Comparison of ENCODE assay signal across 8 cellular contexts in genomic region chr16:10514369-10515055, GRCh38.
DNase-seq lines count a peak whose midpoint lies in the region; ATAC-seq and TF ChIP-seq lines count a peak whose summit lies in the region.

No MANE protein-coding gene starts in this region.

- no peaks in the 10 kb centered on the region for H3K9me2 ChIP-seq in GM23338 (ENCODE audit: insufficient read depth)

- no peak overlapping the region for H3K4me2 ChIP-seq in GM23338

- H3K27me3 ChIP-seq in BJ (ENCODE audit: control insufficient read depth, insufficient read depth, low read length) (no peaks in the 10 kb centered on the region), GM23338 (ENCODE audit: insufficient read depth) (no peaks in the 10 kb centered on the region), ovary (no peaks in the 10 kb centered on the region)

- 0 out of 2 replicates have a peak overlapping the region, but pooled peaks have one; percentile 23 for H2AFZ ChIP-seq in GM23338

- peak; percentile 44 for ATAC-seq in GM23338
- no peak for ATAC-seq in GM18519 (IDR thresholded peaks at IDR 0.05; ENCODE audit: low FRiP score, unreplicated experiment)
- ATAC-seq in HG03565 (IDR thresholded peaks at IDR 0.05; ENCODE audit: unreplicated experiment): no peak

- no peaks in the 10 kb centered on the region for H4K20me1 ChIP-seq in GM23338 (replicated peaks; ENCODE audit: insufficient read depth)

- H3K36me3 ChIP-seq in BJ (ENCODE audit: control insufficient read depth, insufficient read depth, low read length): no peaks in the 10 kb centered on the region
- H3K36me3 ChIP-seq in GM23338 (ENCODE audit: insufficient read depth): no peaks in the 10 kb centered on the region
- H3K36me3 ChIP-seq in ovary: no peaks in the 10 kb centered on the region

- H3K9me3 ChIP-seq in ovary: no peaks in the 10 kb centered on the region

- no peak for TF ChIP-seq EP300 in ovary (IDR thresholded peaks at IDR 0.05)

- DNase-seq in BJ (ENCODE audit: low read depth): peak; percentile 27
- DNase-seq in GM23338 (ENCODE audit: low spot score): peak; percentile 79
- DNase-seq in NCI-H748 (lab: John Stamatoyannopoulos, UW; ENCODE audit: unreplicated experiment): peak; percentile 24
- DNase-seq in activated T-cell treated with anti-CD3 and anti-CD28 coated beads for 4 hours: peak; percentile 25
- DNase-seq in fibroblast of the conjunctiva (ENCODE audit: low read depth): peak; percentile 61
- peak in 4 of 5 donors; percentile 57 to 80 (median 64) for DNase-seq in ovary

- H3K4me3 ChIP-seq in BJ (ENCODE audit: low read depth, low read length) (no peak overlapping the region), GM23338 (no peak overlapping the region), ovary (no peak overlapping the region)

- TF ChIP-seq CTCF in BJ (IDR thresholded peaks at IDR 0.05; ENCODE audit: insufficient read depth, low read depth, low read length) (peak; percentile 48), GM23338 (conservative IDR thresholded peaks at IDR 0.05; ENCODE audit: low read depth in 2 of 2) (peak; percentile 70 to 81), ovary (IDR thresholded peaks at IDR 0.05) (peak; percentile 49 to 79 (median 71))

- H3K4me1 ChIP-seq in GM23338 (ENCODE audit: insufficient read depth) (no peaks in the 10 kb centered on the region), ovary (ENCODE audit: insufficient read depth) (peaks cover 9% of the 10 kb centered on the region)

- no peaks in the 10 kb centered on the region for H3K27me3 Mint-ChIP-seq in GM23338 (ENCODE audit: insufficient read depth, low read depth, poor library complexity)

- intact Hi-C loops in ovary (cut with DNase I): loop anchor here in 3 of 4 donors (2.0 to 10.0 kb wide), 4 partner anchors 222 to 410 kb away; no protein-coding TSS in a partner anchor

- H3K4me3 Mint-ChIP-seq in GM23338: no peak overlapping the region

- H3K36me3 Mint-ChIP-seq in GM23338 (ENCODE audit: low read depth): peaks cover 3% of the 10 kb centered on the region; the same call in 1 of the 3 replicates

- CTCF ChIA-PET in BJ (lab: Yijun Ruan, JAX): interaction anchor here (0.5 to 5.4 kb wide), 22 partner anchors 8 to 1376 kb away, joined by 3 to 83 read pairs (median 4); partner anchors contain the start of genes EMP2 and NUBP1

- H3K4me1 Mint-ChIP-seq in GM23338: no peaks in the 10 kb centered on the region

- POLR2A ChIA-PET in BJ (lab: Charles Lee): interaction anchor here (0.5 kb wide), 1 partner anchor 249 kb away, joined by 3 read pairs; no protein-coding TSS in a partner anchor

- H3K79me2 ChIP-seq in GM23338 (replicated peaks; ENCODE audit: insufficient read depth): no peaks in the 10 kb centered on the region

- TF ChIP-seq POLR2A in ovary (IDR thresholded peaks at IDR 0.05): no peak

- H3K27ac Mint-ChIP-seq in GM23338: no peak overlapping the region; the same call in 1 of the 2 replicates

- H3F3A ChIP-seq in GM23338 (replicated peaks; ENCODE audit: low read depth): no peaks in the 10 kb centered on the region

- H3K27ac ChIP-seq in GM23338 (ENCODE audit: low read depth): no peak overlapping the region
- peak overlapping the region; percentile 35 to 70 for H3K27ac ChIP-seq in ovary

- peaks cover 10% of the 10 kb centered on the region for H3K9me3 Mint-ChIP-seq in GM23338

- 10 to 21% (median 14%) methylated on average over 6 of the region's 6 CpGs for WGBS in ovary, 3 donors

TF ChIP-seq in GM23338, 12 proteins besides CTCF, POLR2A, EP300 and RAD21:
- TF ChIP-seq JUNB (IDR thresholded peaks at IDR 0.05; ENCODE audit: unreplicated experiment): no peak
- no peak for TF ChIP-seq ETS1 (IDR thresholded peaks at IDR 0.05)

Comparison
In these comparisons a context has a peak if more than half of its experiments do, and no peak if none do; other contexts are left out.
1. DNase-seq: peak in every context shown above with its lines; median percentile 79 in GM23338; 64 in ovary; 61 in fibroblast of the conjunctiva; 27 in BJ; 25 in activated T-cell treated with anti-CD3 and anti-CD28 coated beads for 4 hours; 24 in NCI-H748.